ENCODE assay signal across 3 cellular contexts in the genomic region with DNA sequence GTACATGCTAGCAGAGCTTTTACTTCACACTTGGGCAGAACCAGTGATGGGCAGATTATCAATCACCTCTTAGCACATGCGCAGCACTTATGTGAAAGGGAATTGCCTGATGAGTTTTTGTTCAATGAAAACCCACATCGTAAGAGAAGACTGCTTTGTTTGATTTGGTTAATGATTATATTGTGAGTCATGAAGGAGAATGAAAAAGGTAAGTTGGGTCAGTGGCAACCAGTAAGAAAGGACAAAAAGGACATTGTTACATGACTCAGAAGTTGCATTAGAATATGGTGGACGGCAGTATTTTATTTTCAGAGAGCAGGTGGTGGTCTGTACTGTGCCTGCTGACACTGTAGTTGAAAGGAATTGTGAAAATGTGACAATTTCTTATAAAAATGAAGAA.
A peak's percentile ranks its signal among the peaks of the same experiment; 100 is the strongest.
TF ChIP-seq lines count a peak whose summit lies in the region.

No MANE protein-coding gene starts in this region.

TF ChIP-seq in A549, 52 proteins besides CTCF, POLR2A, EP300 and RAD21 (continues in another document):
- TF ChIP-seq, protein P1, sequence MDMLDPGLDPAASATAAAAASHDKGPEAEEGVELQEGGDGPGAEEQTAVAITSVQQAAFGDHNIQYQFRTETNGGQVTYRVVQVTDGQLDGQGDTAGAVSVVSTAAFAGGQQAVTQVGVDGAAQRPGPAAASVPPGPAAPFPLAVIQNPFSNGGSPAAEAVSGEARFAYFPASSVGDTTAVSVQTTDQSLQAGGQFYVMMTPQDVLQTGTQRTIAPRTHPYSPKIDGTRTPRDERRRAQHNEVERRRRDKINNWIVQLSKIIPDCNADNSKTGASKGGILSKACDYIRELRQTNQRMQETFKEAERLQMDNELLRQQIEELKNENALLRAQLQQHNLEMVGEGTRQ (IDR thresholded peaks at IDR 0.05): no peak
- TF ChIP-seq KDM5A (IDR thresholded peaks at IDR 0.05): no peak
- no peak for TF ChIP-seq BHLHE40 (IDR thresholded peaks at IDR 0.05; ENCODE audit: low read depth, low read length)
- TF ChIP-seq MAZ (IDR thresholded peaks at IDR 0.05; ENCODE audit: borderline replicate concordance, low read depth, low read length): no peak
- TF ChIP-seq FOSL2 (IDR thresholded peaks at IDR 0.05): peak; percentile 41; the same call in 1 of the 2 replicates
- peak; percentile 90 for TF ChIP-seq FOSL2 (CRISPR knock-in tag; IDR thresholded peaks at IDR 0.05)
- TF ChIP-seq, protein P2, sequence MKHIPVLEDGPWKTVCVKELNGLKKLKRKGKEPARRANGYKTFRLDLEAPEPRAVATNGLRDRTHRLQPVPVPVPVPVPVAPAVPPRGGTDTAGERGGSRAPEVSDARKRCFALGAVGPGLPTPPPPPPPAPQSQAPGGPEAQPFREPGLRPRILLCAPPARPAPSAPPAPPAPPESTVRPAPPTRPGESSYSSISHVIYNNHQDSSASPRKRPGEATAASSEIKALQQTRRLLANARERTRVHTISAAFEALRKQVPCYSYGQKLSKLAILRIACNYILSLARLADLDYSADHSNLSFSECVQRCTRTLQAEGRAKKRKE (CRISPR knock-in tag; IDR thresholded peaks at IDR 0.05; ENCODE audit: low read depth): no peak
- TF ChIP-seq BCL3 (IDR thresholded peaks at IDR 0.05): no peak; the same call in 2 of the 3 replicates
- TF ChIP-seq EHMT2 (IDR thresholded peaks at IDR 0.05; ENCODE audit: low read depth): no peak
- no peak for TF ChIP-seq NFE2L2 (conservative IDR thresholded peaks at IDR 0.05; ENCODE audit: low read length)
- TF ChIP-seq ESRRA (IDR thresholded peaks at IDR 0.05; ENCODE audit: borderline replicate concordance, low read length): peak; percentile 54; the same call in 1 of the 2 replicates
- no peak for TF ChIP-seq ZSCAN20 (CRISPR knock-in tag; IDR thresholded peaks at IDR 0.05)
- TF ChIP-seq CHD2 (IDR thresholded peaks at IDR 0.05; ENCODE audit: low read length, partially characterized antibody): no peak
- TF ChIP-seq JUNB (IDR thresholded peaks at IDR 0.05): no peak
- no peak for TF ChIP-seq HOXA7 (CRISPR knock-in tag; IDR thresholded peaks at IDR 0.05)
- no peak for TF ChIP-seq KDM1A (IDR thresholded peaks at IDR 0.05; ENCODE audit: low read depth)
- TF ChIP-seq, protein P3, sequence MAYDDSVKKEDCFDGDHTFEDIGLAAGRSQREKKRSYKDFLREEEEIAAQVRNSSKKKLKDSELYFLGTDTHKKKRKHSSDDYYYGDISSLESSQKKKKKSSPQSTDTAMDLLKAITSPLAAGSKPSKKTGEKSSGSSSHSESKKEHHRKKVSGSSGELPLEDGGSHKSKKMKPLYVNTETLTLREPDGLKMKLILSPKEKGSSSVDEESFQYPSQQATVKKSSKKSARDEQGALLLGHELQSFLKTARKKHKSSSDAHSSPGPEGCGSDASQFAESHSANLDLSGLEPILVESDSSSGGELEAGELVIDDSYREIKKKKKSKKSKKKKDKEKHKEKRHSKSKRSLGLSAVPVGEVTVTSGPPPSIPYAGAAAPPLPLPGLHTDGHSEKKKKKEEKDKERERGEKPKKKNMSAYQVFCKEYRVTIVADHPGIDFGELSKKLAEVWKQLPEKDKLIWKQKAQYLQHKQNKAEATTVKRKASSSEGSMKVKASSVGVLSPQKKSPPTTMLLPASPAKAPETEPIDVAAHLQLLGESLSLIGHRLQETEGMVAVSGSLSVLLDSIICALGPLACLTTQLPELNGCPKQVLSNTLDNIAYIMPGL (CRISPR knock-in tag; IDR thresholded peaks at IDR 0.05; ENCODE audit: borderline replicate concordance): no peak
- peak; percentile 36 to 48; a peak in 1 of 5 replicates for TF ChIP-seq JUN (IDR thresholded peaks at IDR 0.05)
- TF ChIP-seq, protein P4, sequence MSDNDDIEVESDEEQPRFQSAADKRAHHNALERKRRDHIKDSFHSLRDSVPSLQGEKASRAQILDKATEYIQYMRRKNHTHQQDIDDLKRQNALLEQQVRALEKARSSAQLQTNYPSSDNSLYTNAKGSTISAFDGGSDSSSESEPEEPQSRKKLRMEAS (IDR thresholded peaks at IDR 0.05): peak; percentile 43

TF ChIP-seq in IMR-90, 13 proteins besides CTCF, POLR2A, EP300 and RAD21:
- TF ChIP-seq FOS (IDR thresholded peaks at IDR 0.05; ENCODE audit: low read depth, low read length) (no peak), RCOR1 (IDR thresholded peaks at IDR 0.05; ENCODE audit: insufficient replicate concordance, low read length) (no peak), BHLHE40 (IDR thresholded peaks at IDR 0.05; ENCODE audit: low read depth, low read length) (no peak)

TF ChIP-seq in HepG2, 621 proteins besides CTCF, POLR2A, EP300 and RAD21 (continues in another document):
- TF ChIP-seq ZFP36L1 (CRISPR knock-in tag; IDR thresholded peaks at IDR 0.05): no peak
- peak; percentile 14; the same call in 1 of the 2 replicates for TF ChIP-seq ERF (CRISPR knock-in tag; IDR thresholded peaks at IDR 0.05)
- TF ChIP-seq FOXM1 (CRISPR knock-in tag; IDR thresholded peaks at IDR 0.05): no peak
- TF ChIP-seq ATF3 (CRISPR knock-in tag; IDR thresholded peaks at IDR 0.05): peak; percentile 44; the same call in 1 of the 2 replicates
- TF ChIP-seq ZNF644 (CRISPR knock-in tag; IDR thresholded peaks at IDR 0.05; ENCODE audit: low read depth): peak; percentile 88
- TF ChIP-seq HNF1A (IDR thresholded peaks at IDR 0.05; ENCODE audit: low read depth): peak; percentile 94
- peak; percentile 95; the same call in 1 of the 2 replicates for TF ChIP-seq HNF1A (CRISPR knock-in tag; IDR thresholded peaks at IDR 0.05; ENCODE audit: borderline replicate concordance)
- TF ChIP-seq FOSL1 (CRISPR knock-in tag; IDR thresholded peaks at IDR 0.05; ENCODE audit: borderline replicate concordance): peak; percentile 80; the same call in 1 of the 2 replicates
- peak; percentile 57 for TF ChIP-seq ZNF335 (CRISPR knock-in tag; IDR thresholded peaks at IDR 0.05)
- TF ChIP-seq CREM (IDR thresholded peaks at IDR 0.05): 0 out of 2 replicates have a peak, but pooled peaks have one; percentile 18
- no peak for TF ChIP-seq CREM (CRISPR knock-in tag; IDR thresholded peaks at IDR 0.05)
- TF ChIP-seq CREB1 (IDR thresholded peaks at IDR 0.05): peak; percentile 36; the same call in 1 of the 2 replicates
- TF ChIP-seq CREB1 (CRISPR knock-in tag; IDR thresholded peaks at IDR 0.05): peak; percentile 38; the same call in 1 of the 2 replicates
- peak; percentile 44; the same call in 1 of the 2 replicates for TF ChIP-seq CEBPG (CRISPR knock-in tag; IDR thresholded peaks at IDR 0.05)
- TF ChIP-seq POLR2G (IDR thresholded peaks at IDR 0.05; ENCODE audit: low read depth, low read length): peak; percentile 74
- TF ChIP-seq, protein P5, sequence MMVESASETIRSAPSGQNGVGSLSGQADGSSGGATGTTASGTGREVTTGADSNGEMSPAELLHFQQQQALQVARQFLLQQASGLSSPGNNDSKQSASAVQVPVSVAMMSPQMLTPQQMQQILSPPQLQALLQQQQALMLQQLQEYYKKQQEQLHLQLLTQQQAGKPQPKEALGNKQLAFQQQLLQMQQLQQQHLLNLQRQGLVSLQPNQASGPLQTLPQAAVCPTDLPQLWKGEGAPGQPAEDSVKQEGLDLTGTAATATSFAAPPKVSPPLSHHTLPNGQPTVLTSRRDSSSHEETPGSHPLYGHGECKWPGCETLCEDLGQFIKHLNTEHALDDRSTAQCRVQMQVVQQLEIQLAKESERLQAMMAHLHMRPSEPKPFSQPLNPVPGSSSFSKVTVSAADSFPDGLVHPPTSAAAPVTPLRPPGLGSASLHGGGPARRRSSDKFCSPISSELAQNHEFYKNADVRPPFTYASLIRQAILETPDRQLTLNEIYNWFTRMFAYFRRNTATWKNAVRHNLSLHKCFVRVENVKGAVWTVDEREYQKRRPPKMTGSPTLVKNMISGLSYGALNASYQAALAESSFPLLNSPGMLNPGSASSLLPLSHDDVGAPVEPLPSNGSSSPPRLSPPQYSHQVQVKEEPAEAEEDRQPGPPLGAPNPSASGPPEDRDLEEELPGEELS (CRISPR knock-in tag; IDR thresholded peaks at IDR 0.05): 0 out of 2 replicates have a peak, but pooled peaks have one; percentile 7
- TF ChIP-seq KAT8 (CRISPR knock-in tag; IDR thresholded peaks at IDR 0.05): peak; percentile 80
- no peak for TF ChIP-seq SP4 (CRISPR knock-in tag; IDR thresholded peaks at IDR 0.05)
- TF ChIP-seq SAP130 (CRISPR knock-in tag; IDR thresholded peaks at IDR 0.05; ENCODE audit: low read depth): peak; percentile 66
- TF ChIP-seq HNF1B (CRISPR knock-in tag; IDR thresholded peaks at IDR 0.05): peak; percentile 62; the same call in 1 of the 2 replicates
- peak; percentile 70 for TF ChIP-seq PAXIP1 (CRISPR knock-in tag; conservative IDR thresholded peaks at IDR 0.05)
- no peak for TF ChIP-seq ZNF552 (CRISPR knock-in tag; IDR thresholded peaks at IDR 0.05; ENCODE audit: borderline replicate concordance)
- peak; percentile 9; the same call in 1 of the 2 replicates for TF ChIP-seq HNF4A (CRISPR knock-in tag; IDR thresholded peaks at IDR 0.05)
- TF ChIP-seq KLF9 (CRISPR knock-in tag; IDR thresholded peaks at IDR 0.05; ENCODE audit: low read depth): 0 out of 2 replicates have a peak, but pooled peaks have one; percentile 3
- TF ChIP-seq CAMTA2 (CRISPR knock-in tag; IDR thresholded peaks at IDR 0.05; ENCODE audit: borderline replicate concordance): no peak
- TF ChIP-seq SNAI1 (CRISPR knock-in tag; IDR thresholded peaks at IDR 0.05; ENCODE audit: borderline replicate concordance): no peak
- no peak; the same call in 1 of the 2 replicates for TF ChIP-seq RARA (CRISPR knock-in tag; IDR thresholded peaks at IDR 0.05)
- TF ChIP-seq SOX6 (IDR thresholded peaks at IDR 0.05): no peak
- peak; percentile 71 for TF ChIP-seq SOX6 (CRISPR knock-in tag; IDR thresholded peaks at IDR 0.05)
- peak; percentile 32; the same call in 1 of the 2 replicates for TF ChIP-seq ZNF331 (CRISPR knock-in tag; IDR thresholded peaks at IDR 0.05)
- no peak for TF ChIP-seq ZNF878 (CRISPR knock-in tag; IDR thresholded peaks at IDR 0.05)
- peak; percentile 56; the same call in 1 of the 2 replicates for TF ChIP-seq ISL2 (CRISPR knock-in tag; IDR thresholded peaks at IDR 0.05)
- TF ChIP-seq NCOA2 (CRISPR knock-in tag; IDR thresholded peaks at IDR 0.05): peak; percentile 70
- 0 out of 2 replicates have a peak, but pooled peaks have one; percentile 21 for TF ChIP-seq PPARG (CRISPR knock-in tag; conservative IDR thresholded peaks at IDR 0.05)
